ENCODE assay signal across 15 cellular contexts in genomic region chr7:31083205-31083801, GRCh38. TPM values are rescaled to one million over a fixed set of nuclear protein-coding genes. Genes with fewer than 3 reads are reported as not detected.
"Had no signal": no experiment of that assay in that cellular context is flagged by ENCODE, and none has a peak within 500 bp of the region (broad histone marks: within the 10 kb centered on the region; RNA-seq: fewer than 3 reads in every experiment).

No MANE protein-coding gene starts in this region.

- DNase-seq: activated CD4-positive, alpha-beta T cell treated with anti-CD3 and anti-CD28 coated beads, Interleukin-2, amount 10 ng/mL, durations not matched to agents 7 days and 5 days; activated CD4-positive, CD25-positive, alpha-beta regulatory T cell; activated CD8-positive, alpha-beta memory T cell treated with anti-CD3 and anti-CD28 coated beads for 24 hours; activated naive CD4-positive, alpha-beta T cell treated with anti-CD3 and anti-CD28 coated beads for 36 hours; effector CD4-positive, alpha-beta T cell; immature natural killer cell; left cardiac atrium; stimulated activated CD4-positive, alpha-beta T cell treated with anti-CD3 and anti-CD28 coated beads, Interleukin-2, amount 100 ng/mL, for 48 hours; stimulated activated naive CD8-positive, alpha-beta T cell treated with anti-CD3 and anti-CD28 coated beads, Interleukin-15, Interleukin-2, amounts not matched to agents 100 U/mL and 50 U/mL, for 24 hours; T-helper 2 cell; upper lobe of left lung had no signal

- H3K4me3 ChIP-seq: cardiac muscle cell, coronary artery, upper lobe of left lung had no signal

- H3K4me3 Mint-ChIP-seq: activated CD4-positive, alpha-beta T cell treated with anti-CD3 and anti-CD28 coated beads, Interleukin-2, amount 10 ng/mL, durations not matched to agents 7 days and 5 days; activated naive CD4-positive, alpha-beta T cell treated with anti-CD3 and anti-CD28 coated beads for 36 hours; immature natural killer cell; memory B cell had no signal

- H3K27ac Mint-ChIP-seq: activated CD4-positive, alpha-beta T cell treated with anti-CD3 and anti-CD28 coated beads, Interleukin-2, amount 10 ng/mL, durations not matched to agents 7 days and 5 days; activated naive CD4-positive, alpha-beta T cell treated with anti-CD3 and anti-CD28 coated beads for 36 hours; immature natural killer cell; memory B cell had no signal

- H3K36me3 Mint-ChIP-seq: immature natural killer cell, memory B cell had no signal

- H3K27me3 ChIP-seq: cardiac muscle cell, upper lobe of left lung had no signal

- ATAC-seq: sciatic nerve; stimulated activated naive CD8-positive, alpha-beta T cell treated with anti-CD3 and anti-CD28 coated beads, Interleukin-15, Interleukin-2, amounts not matched to agents 100 U/mL and 50 U/mL, for 24 hours had no signal

- H3K27ac ChIP-seq: cardiac muscle cell, coronary artery, upper lobe of left lung had no signal

- H3K4me1 Mint-ChIP-seq: activated CD4-positive, alpha-beta T cell treated with anti-CD3 and anti-CD28 coated beads, Interleukin-2, amount 10 ng/mL, durations not matched to agents 7 days and 5 days; immature natural killer cell; memory B cell had no signal

- H3K9me3 ChIP-seq: upper lobe of left lung had no signal

- H3K9me3 Mint-ChIP-seq: activated CD4-positive, alpha-beta T cell treated with anti-CD3 and anti-CD28 coated beads, Interleukin-2, amount 10 ng/mL, durations not matched to agents 7 days and 5 days; activated naive CD4-positive, alpha-beta T cell treated with anti-CD3 and anti-CD28 coated beads for 36 hours; immature natural killer cell; memory B cell had no signal

- H3K36me3 ChIP-seq: cardiac muscle cell, upper lobe of left lung had no signal

RNA-seq across cellular contexts. Expression of gene ADCYAP1R1, which starts 31.2 kb away (rescaled TPM):
- total RNA-seq: activated CD4-positive, alpha-beta T cell treated with anti-CD3 and anti-CD28 coated beads, Interleukin-2, amount 10 ng/mL, durations not matched to agents 7 days and 5 days; activated naive CD4-positive, alpha-beta T cell treated with anti-CD3 and anti-CD28 coated beads for 36 hours had no signal
